In the genomic region with DNA sequence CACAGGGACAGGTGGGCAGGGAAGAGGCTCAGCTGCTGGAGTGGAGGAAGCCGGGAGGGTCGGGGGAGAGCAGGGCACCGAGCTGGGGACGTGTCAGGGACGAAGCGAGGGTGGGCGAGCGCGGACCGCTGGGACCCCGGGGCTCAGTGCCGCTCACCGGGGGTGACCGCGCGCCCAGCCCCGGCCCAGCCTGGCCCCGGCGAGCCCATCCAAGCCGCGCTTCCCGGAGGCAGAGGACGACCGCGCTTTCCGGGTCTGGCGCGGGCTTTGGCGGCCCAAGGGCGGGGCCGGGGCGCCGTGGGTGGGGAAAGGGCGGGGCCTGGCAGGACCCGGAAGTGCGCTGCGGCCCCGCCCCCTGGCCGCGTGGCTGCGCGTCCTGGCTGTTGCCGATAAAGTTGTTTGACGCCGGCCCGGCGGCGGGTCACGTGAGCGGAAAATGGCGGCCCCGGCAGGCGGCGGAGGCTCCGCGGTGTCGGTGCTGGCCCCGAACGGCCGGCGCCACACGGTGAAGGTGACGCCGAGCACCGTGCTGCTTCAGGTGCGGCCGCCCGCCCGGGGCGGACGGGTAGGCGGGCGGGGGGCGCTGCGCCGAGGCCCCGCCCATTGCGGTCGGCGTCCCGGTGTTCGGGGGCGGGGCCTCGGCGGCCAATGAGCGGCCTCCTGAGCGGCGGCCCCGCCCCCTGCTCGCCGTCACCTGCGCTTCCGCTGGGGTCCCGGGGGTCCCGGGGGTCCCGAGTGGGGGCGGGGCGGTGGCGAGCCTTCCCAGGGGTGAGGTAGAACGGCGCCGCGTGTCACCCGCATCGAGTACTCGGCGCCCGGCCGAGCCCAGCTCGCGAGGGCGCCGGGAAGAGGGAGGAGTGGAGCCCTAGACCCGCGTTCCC, we compare ENCODE assay signal across 8 cellular contexts. TPM values are rescaled to one million over a fixed set of nuclear protein-coding genes. Genes with fewer than 3 reads are reported as not detected.
DNase-seq lines count a peak whose midpoint lies in the region; ATAC-seq and TF ChIP-seq lines count a peak whose summit lies in the region.

ASPSCR1 (plus strand) TSS at position 419 of the 881 bp plus-strand sequence; CDS start at position 437, 18 bp downstream.

- TF ChIP-seq POLR2A in spleen (IDR thresholded peaks at IDR 0.05) = peak in 1 of 3 donors; percentile 60

- H3K36me3 ChIP-seq in A673 (ENCODE audit: insufficient read depth, low read length, poor library complexity, severe bottlenecking) (no peaks in the 10 kb centered on the region), spleen (peaks cover 0 to 35% (median 2%) of the 10 kb centered on the region in 6 donors)

- CTCF ChIA-PET in A673 (lab: Charles Lee) = interaction anchor here (1.0 kb wide), 1 partner anchor 18 kb away, joined by 3 read pairs; no protein-coding TSS in a partner anchor
- CTCF ChIA-PET in activated B cell treated with CpG ODN at 0.5 μM for 24 hours (lab: Charles Lee) = interaction anchor here (1.1 to 2.0 kb wide), 2 partner anchors 11 to 18 kb away, joined by 3 to 9 read pairs; no protein-coding TSS in a partner anchor

- 0 to 1% (median 1%) methylated on average over 35 to 115 of the region's 115 CpGs for WGBS in spleen, 5 donors

- DNase-seq in A673 (ENCODE audit: low spot score) (peak; percentile 91), NCI-H2227 (lab: John Stamatoyannopoulos, UW; ENCODE audit: unreplicated experiment) (peak; percentile 95), activated B cell treated with CpG ODN at 0.5 μM for 24 hours (peak; percentile 94), cardiac fibroblast (ENCODE audit: low read depth in 2 of 2) (peak; percentile 91 to 95), iris pigment epithelial cell (ENCODE audit: low read depth) (peak; percentile 91), spleen (peak; percentile 98)

- peak; percentile 76 for ATAC-seq in GM18861 (IDR thresholded peaks at IDR 0.05; ENCODE audit: unreplicated experiment)
- ATAC-seq in HG03066 (IDR thresholded peaks at IDR 0.05; ENCODE audit: low read depth, unreplicated experiment) = peak; percentile 74
- peak; percentile 92 for ATAC-seq in activated B cell treated with CpG ODN at 0.5 μM for 24 hours (ENCODE audit: low read depth)

- H3K27ac ChIP-seq in A673 (ENCODE audit: low read depth, low read length, poor library complexity, severe bottlenecking) = peak within 1 kb of the TSS; percentile 99
- peak within 1 kb of the TSS; percentile 85 to 98 (median 97) for H3K27ac ChIP-seq in spleen

- H3K4me1 ChIP-seq in A673 (ENCODE audit: insufficient read depth, low read length, poor library complexity, severe bottlenecking) (peaks cover 5% of the 10 kb centered on the region), spleen (peaks cover 7 to 55% (median 30%) of the 10 kb centered on the region in 6 donors)

- H3K9me3 Mint-ChIP-seq in activated B cell treated with CpG ODN at 0.5 μM for 24 hours = no peaks in the 10 kb centered on the region

- H3K27ac Mint-ChIP-seq in activated B cell treated with CpG ODN at 0.5 μM for 24 hours = peak within 1 kb of the TSS; percentile 93

- H3K4me3 ChIP-seq in A673 (ENCODE audit: low read depth, low read length, poor library complexity, severe bottlenecking) = peak within 1 kb of the TSS; percentile 71
- peak within 1 kb of the TSS; percentile 79 to 80 for H3K4me3 ChIP-seq in cardiac fibroblast (replicated peaks in 1 of 2; ENCODE audit: low read depth in 2 of 2, low read length in 2 of 2)
- peak within 1 kb of the TSS; percentile 84 to 97 (median 93) for H3K4me3 ChIP-seq in spleen

- TF ChIP-seq CTCF in A673 (conservative IDR thresholded peaks at IDR 0.05; ENCODE audit: low read depth, low read length) (no peak), activated B cell treated with CpG ODN at 0.5 μM for 24 hours (IDR thresholded peaks at IDR 0.05) (no peak), cardiac fibroblast (IDR thresholded peaks at IDR 0.05; ENCODE audit: low read depth, low read length) (no peak), spleen (IDR thresholded peaks at IDR 0.05 in 8 of 11, conservative IDR thresholded peaks at IDR 0.05 in 3 of 11) (peak in 3 of 11 experiments; percentile 13 to 37 (median 36))

- peak within 1 kb of the TSS; percentile 95 for H3K4me3 Mint-ChIP-seq in activated B cell treated with CpG ODN at 0.5 μM for 24 hours

- H3K27me3 ChIP-seq in A673 (replicated peaks; ENCODE audit: insufficient read depth, low read depth, low read length, poor library complexity) (no peaks in the 10 kb centered on the region), spleen (replicated peaks in 1 of 7) (no peaks in the 10 kb centered on the region)

- POLR2A ChIA-PET in A673 (lab: Charles Lee; ENCODE audit: low non-redundant PET) = interaction anchor here (0.7 kb wide), 1 partner anchor 336 kb away, joined by 8 read pairs; no protein-coding TSS in a partner anchor
- POLR2A ChIA-PET in activated B cell treated with CpG ODN at 0.5 μM for 24 hours (lab: Charles Lee) = interaction anchor here (0.5 to 2.3 kb wide), 13 partner anchors 9 to 266 kb away, joined by 3 to 20 read pairs (median 4); partner anchors contain the start of genes DCXR, MAFG and PPP1R27

- no TSS peak for BruUV-seq in A673 (replicated peaks; lab: Mats Ljungman, UMichigan)

- no peaks in the 10 kb centered on the region for H3K27me3 Mint-ChIP-seq in activated B cell treated with CpG ODN at 0.5 μM for 24 hours

- peaks cover 17% of the 10 kb centered on the region for H3K36me3 Mint-ChIP-seq in activated B cell treated with CpG ODN at 0.5 μM for 24 hours (ENCODE audit: low read depth)

- H3K9me3 ChIP-seq in A673 (ENCODE audit: low read depth, low read length, poor library complexity, severe bottlenecking) = peaks cover 3% of the 10 kb centered on the region
- H3K9me3 ChIP-seq in spleen = peaks cover 0 to 10% (median 0%) of the 10 kb centered on the region in 8 donors

- H3K4me1 Mint-ChIP-seq in activated B cell treated with CpG ODN at 0.5 μM for 24 hours = peaks cover 27% of the 10 kb centered on the region

- intact Hi-C loops in A673 (cut with micrococcal nuclease; ENCODE audit: unreplicated experiment) (no loop called here), activated B cell treated with CpG ODN at 0.5 μM for 24 hours (cut with micrococcal nuclease) (loop anchor here (1.0 to 5.0 kb wide), 6 partner anchors 9 to 121 kb away; partner anchors contain the start of genes DCXR, FASN, LRRC45 and MAFG), spleen (cut with DNase I; ENCODE audit: low total_unique reads) (no loop called here)

RNA-seq across cellular contexts. Expression of gene ASPSCR1, which starts in this region (rescaled TPM):
- total RNA-seq in A673 (2021) (46.2 and 52.2 TPM in 2 replicates), activated B cell treated with CpG ODN at 0.5 μM for 24 hours (40.0 and 50.0 TPM in 2 replicates), spleen (10 to 100 TPM; 20.2 to 44.5 (median 26.0) TPM)
- polyA plus RNA-seq in spleen = 10 to 100 TPM; 33.7 to 58.8 (median 55.5) TPM

Comparison
In these comparisons a context has a peak if more than half of its experiments do, and no peak if none do; other contexts are left out.
1. Peak in every context shown above with its lines: DNase-seq, ATAC-seq, H3K4me3 ChIP-seq and H3K27ac ChIP-seq.